ENCODE assay signal across 2 cellular contexts in genomic region chr11:86784247-86784681, GRCh38.
A peak's percentile ranks its signal among the peaks of the same experiment; 100 is the strongest.
TF ChIP-seq lines count a peak whose summit lies in the region.

No MANE protein-coding gene starts in this region.

TF ChIP-seq in HCT116, 20 proteins besides CTCF, POLR2A, EP300 and RAD21 (continued from another document):
- TF ChIP-seq, protein P1, sequence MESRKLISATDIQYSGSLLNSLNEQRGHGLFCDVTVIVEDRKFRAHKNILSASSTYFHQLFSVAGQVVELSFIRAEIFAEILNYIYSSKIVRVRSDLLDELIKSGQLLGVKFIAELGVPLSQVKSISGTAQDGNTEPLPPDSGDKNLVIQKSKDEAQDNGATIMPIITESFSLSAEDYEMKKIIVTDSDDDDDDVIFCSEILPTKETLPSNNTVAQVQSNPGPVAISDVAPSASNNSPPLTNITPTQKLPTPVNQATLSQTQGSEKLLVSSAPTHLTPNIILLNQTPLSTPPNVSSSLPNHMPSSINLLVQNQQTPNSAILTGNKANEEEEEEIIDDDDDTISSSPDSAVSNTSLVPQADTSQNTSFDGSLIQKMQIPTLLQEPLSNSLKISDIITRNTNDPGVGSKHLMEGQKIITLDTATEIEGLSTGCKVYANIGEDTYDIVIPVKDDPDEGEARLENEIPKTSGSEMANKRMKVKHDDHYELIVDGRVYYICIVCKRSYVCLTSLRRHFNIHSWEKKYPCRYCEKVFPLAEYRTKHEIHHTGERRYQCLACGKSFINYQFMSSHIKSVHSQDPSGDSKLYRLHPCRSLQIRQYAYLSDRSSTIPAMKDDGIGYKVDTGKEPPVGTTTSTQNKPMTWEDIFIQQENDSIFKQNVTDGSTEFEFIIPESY (IDR thresholded peaks at IDR 0.05; ENCODE audit: extremely low read depth, insufficient replicate concordance, low read length), result no peak
- no peak for TF ChIP-seq EGR1 (IDR thresholded peaks at IDR 0.05; ENCODE audit: low read depth)
- TF ChIP-seq, protein P2, sequence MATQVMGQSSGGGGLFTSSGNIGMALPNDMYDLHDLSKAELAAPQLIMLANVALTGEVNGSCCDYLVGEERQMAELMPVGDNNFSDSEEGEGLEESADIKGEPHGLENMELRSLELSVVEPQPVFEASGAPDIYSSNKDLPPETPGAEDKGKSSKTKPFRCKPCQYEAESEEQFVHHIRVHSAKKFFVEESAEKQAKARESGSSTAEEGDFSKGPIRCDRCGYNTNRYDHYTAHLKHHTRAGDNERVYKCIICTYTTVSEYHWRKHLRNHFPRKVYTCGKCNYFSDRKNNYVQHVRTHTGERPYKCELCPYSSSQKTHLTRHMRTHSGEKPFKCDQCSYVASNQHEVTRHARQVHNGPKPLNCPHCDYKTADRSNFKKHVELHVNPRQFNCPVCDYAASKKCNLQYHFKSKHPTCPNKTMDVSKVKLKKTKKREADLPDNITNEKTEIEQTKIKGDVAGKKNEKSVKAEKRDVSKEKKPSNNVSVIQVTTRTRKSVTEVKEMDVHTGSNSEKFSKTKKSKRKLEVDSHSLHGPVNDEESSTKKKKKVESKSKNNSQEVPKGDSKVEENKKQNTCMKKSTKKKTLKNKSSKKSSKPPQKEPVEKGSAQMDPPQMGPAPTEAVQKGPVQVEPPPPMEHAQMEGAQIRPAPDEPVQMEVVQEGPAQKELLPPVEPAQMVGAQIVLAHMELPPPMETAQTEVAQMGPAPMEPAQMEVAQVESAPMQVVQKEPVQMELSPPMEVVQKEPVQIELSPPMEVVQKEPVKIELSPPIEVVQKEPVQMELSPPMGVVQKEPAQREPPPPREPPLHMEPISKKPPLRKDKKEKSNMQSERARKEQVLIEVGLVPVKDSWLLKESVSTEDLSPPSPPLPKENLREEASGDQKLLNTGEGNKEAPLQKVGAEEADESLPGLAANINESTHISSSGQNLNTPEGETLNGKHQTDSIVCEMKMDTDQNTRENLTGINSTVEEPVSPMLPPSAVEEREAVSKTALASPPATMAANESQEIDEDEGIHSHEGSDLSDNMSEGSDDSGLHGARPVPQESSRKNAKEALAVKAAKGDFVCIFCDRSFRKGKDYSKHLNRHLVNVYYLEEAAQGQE (IDR thresholded peaks at IDR 0.05; ENCODE audit: low read depth), result no peak
- TF ChIP-seq MAX (IDR thresholded peaks at IDR 0.05), result no peak
- TF ChIP-seq CEBPB (IDR thresholded peaks at IDR 0.05; ENCODE audit: low read depth), result peak; percentile 57; the same call in 1 of the 2 replicates
- TF ChIP-seq SRF (IDR thresholded peaks at IDR 0.05; ENCODE audit: low read depth), result no peak
- no peak for TF ChIP-seq EZH2 (IDR thresholded peaks at IDR 0.05)

TF ChIP-seq in SK-N-SH treated with all-trans-retinoic acid at 6 μM for 48 hours, 23 proteins besides CTCF, POLR2A, EP300 and RAD21 (continued from another document):
- TF ChIP-seq BACH2 (CRISPR knock-in tag; IDR thresholded peaks at IDR 0.05; ENCODE audit: borderline replicate concordance) (no peak), RARB (CRISPR knock-in tag; IDR thresholded peaks at IDR 0.05) (no peak)
- TF ChIP-seq, protein P3, sequence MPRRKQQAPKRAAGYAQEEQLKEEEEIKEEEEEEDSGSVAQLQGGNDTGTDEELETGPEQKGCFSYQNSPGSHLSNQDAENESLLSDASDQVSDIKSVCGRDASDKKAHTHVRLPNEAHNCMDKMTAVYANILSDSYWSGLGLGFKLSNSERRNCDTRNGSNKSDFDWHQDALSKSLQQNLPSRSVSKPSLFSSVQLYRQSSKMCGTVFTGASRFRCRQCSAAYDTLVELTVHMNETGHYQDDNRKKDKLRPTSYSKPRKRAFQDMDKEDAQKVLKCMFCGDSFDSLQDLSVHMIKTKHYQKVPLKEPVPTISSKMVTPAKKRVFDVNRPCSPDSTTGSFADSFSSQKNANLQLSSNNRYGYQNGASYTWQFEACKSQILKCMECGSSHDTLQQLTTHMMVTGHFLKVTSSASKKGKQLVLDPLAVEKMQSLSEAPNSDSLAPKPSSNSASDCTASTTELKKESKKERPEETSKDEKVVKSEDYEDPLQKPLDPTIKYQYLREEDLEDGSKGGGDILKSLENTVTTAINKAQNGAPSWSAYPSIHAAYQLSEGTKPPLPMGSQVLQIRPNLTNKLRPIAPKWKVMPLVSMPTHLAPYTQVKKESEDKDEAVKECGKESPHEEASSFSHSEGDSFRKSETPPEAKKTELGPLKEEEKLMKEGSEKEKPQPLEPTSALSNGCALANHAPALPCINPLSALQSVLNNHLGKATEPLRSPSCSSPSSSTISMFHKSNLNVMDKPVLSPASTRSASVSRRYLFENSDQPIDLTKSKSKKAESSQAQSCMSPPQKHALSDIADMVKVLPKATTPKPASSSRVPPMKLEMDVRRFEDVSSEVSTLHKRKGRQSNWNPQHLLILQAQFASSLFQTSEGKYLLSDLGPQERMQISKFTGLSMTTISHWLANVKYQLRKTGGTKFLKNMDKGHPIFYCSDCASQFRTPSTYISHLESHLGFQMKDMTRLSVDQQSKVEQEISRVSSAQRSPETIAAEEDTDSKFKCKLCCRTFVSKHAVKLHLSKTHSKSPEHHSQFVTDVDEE (CRISPR knock-in tag; IDR thresholded peaks at IDR 0.05), result no peak
- TF ChIP-seq, protein P4, sequence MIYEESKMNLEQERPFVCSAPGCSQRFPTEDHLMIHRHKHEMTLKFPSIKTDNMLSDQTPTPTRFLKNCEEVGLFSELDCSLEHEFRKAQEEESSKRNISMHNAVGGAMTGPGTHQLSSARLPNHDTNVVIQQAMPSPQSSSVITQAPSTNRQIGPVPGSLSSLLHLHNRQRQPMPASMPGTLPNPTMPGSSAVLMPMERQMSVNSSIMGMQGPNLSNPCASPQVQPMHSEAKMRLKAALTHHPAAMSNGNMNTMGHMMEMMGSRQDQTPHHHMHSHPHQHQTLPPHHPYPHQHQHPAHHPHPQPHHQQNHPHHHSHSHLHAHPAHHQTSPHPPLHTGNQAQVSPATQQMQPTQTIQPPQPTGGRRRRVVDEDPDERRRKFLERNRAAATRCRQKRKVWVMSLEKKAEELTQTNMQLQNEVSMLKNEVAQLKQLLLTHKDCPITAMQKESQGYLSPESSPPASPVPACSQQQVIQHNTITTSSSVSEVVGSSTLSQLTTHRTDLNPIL (CRISPR knock-in tag; IDR thresholded peaks at IDR 0.05; ENCODE audit: low read depth), result no peak
